8 cellular contexts compared by ENCODE assay signal in genomic region chr9:136848393-136849037, GRCh38. TPM values are rescaled to one million over a fixed set of nuclear protein-coding genes. Genes with fewer than 3 reads are reported as not detected.
DNase-seq lines count a peak whose midpoint lies in the region; ATAC-seq, FAIRE-seq and TF ChIP-seq lines count a peak whose summit lies in the region.

No MANE protein-coding gene starts in this region.

- TF ChIP-seq POLR2A in A549 (IDR thresholded peaks at IDR 0.05; ENCODE audit: low read length) = no peak; the same call in 1 of the 2 replicates
- TF ChIP-seq POLR2A in GM12892 (IDR thresholded peaks at IDR 0.05; ENCODE audit: low read depth, low read length) = no peak

- peak; percentile 21 to 24 for ATAC-seq in A549
- peak; percentile 6 to 7 for ATAC-seq in activated T-cell treated with anti-CD3 and anti-CD28 coated beads, Interleukin-2, amount 50 U/mL, for 4 hours

- H3K4me1 Mint-ChIP-seq in activated T-cell treated with anti-CD3 and anti-CD28 coated beads, Interleukin-2, amount 50 U/mL, for 4 hours (ENCODE audit: low read depth) = peaks cover 19% of the 10 kb centered on the region

- H3K27me3 Mint-ChIP-seq in activated T-cell treated with anti-CD3 and anti-CD28 coated beads, Interleukin-2, amount 50 U/mL, for 4 hours (ENCODE audit: low read depth) = peaks cover 16% of the 10 kb centered on the region

- DNase-seq in A549 (ENCODE audit: low read depth in 1 of 2, low spot score in 1 of 2) (peak; percentile 56 to 64), GM12892 (ENCODE audit: insufficient read length) (peak; percentile 48), NCI-H1105 treated with DMSO at 0.1 percent for 48 hours (lab: John Stamatoyannopoulos, UW) (peak; percentile 51), foreskin fibroblast (peak; percentile 24 to 77), kidney glomerular epithelial cell (lab: John Stamatoyannopoulos, UW) (no peak), midbrain (lab: John Stamatoyannopoulos, UW) (no peak)
- DNase-seq in activated T-cell treated with anti-CD3 and anti-CD28 coated beads, Interleukin-2, amount 50 U/mL, for 4 hours = no peak

- H3K9me3 ChIP-seq in A549 (no peaks in the 10 kb centered on the region), parathyroid adenoma (ENCODE audit: control insufficient read depth, low read length) (no peaks in the 10 kb centered on the region)

- POLR2A ChIA-PET in A549 (lab: Yijun Ruan, JAX) = interaction anchor here (1.0 to 1.8 kb wide), 8 partner anchors 34 to 187 kb away, joined by 3 to 11 read pairs (median 4); partner anchors contain the start of genes CLIC3, TMEM141 and TRAF2

- H3K4me3 Mint-ChIP-seq in activated T-cell treated with anti-CD3 and anti-CD28 coated beads, Interleukin-2, amount 50 U/mL, for 4 hours = peak overlapping the region; percentile 91

- no peaks in the 10 kb centered on the region for H3K9me3 Mint-ChIP-seq in activated T-cell treated with anti-CD3 and anti-CD28 coated beads, Interleukin-2, amount 50 U/mL, for 4 hours

- H3K27ac ChIP-seq in A549 (peak overlapping the region; percentile 96 to 97), parathyroid adenoma (peak overlapping the region; percentile 73)

- FAIRE-seq in A549 (lab: Jason Lieb, UNC) (no peak), GM12892 (lab: Jason Lieb, UNC) (no peak)

- peak overlapping the region; percentile 80 for H3K4me2 ChIP-seq in A549
- peak overlapping the region; percentile 93 for H3K4me2 ChIP-seq in parathyroid adenoma (ENCODE audit: low read length)

- H3K36me3 ChIP-seq in parathyroid adenoma (ENCODE audit: control insufficient read depth, insufficient read depth, low read length) = no peaks in the 10 kb centered on the region

- no peak overlapping the region for H3K9ac ChIP-seq in parathyroid adenoma

- H2AFZ ChIP-seq in parathyroid adenoma = peak overlapping the region; percentile 38

- H3K4me3 ChIP-seq in A549 (peak overlapping the region; percentile 87), foreskin fibroblast (ENCODE audit: low read depth in 1 of 2, low read length in 2 of 2) (peak overlapping the region; percentile 65 to 94), parathyroid adenoma (ENCODE audit: low read depth, low read length) (peak overlapping the region; percentile 96)

- no peaks in the 10 kb centered on the region for H3K27me3 ChIP-seq in parathyroid adenoma (ENCODE audit: control insufficient read depth, insufficient read depth, low read length)

- H3K4me1 ChIP-seq in A549 = peaks cover 23% of the 10 kb centered on the region
- H3K4me1 ChIP-seq in parathyroid adenoma = peaks cover 5% of the 10 kb centered on the region

- 0% methylated on average over 17 of the region's 53 CpGs for WGBS in A549 (ENCODE audit: missing lambda C conversion rate)

- H3K36me3 Mint-ChIP-seq in activated T-cell treated with anti-CD3 and anti-CD28 coated beads, Interleukin-2, amount 50 U/mL, for 4 hours (ENCODE audit: insufficient read depth) = no peaks in the 10 kb centered on the region

- CTCF ChIA-PET in A549 (lab: Yijun Ruan, JAX) = interaction anchor here (1.1 to 2.3 kb wide), 7 partner anchors 8 to 187 kb away, joined by 3 to 7 read pairs (median 4); no protein-coding TSS in a partner anchor

- H3K79me2 ChIP-seq in parathyroid adenoma = no peaks in the 10 kb centered on the region

- no peak for TF ChIP-seq RAD21 in A549 (conservative IDR thresholded peaks at IDR 0.05 in 1 of 2, IDR thresholded peaks at IDR 0.05 in 1 of 2)

- TF ChIP-seq EP300 in A549 (IDR thresholded peaks at IDR 0.05) = no peak

- TF ChIP-seq CTCF in A549 (IDR thresholded peaks at IDR 0.05) (no peak), foreskin fibroblast (IDR thresholded peaks at IDR 0.05; ENCODE audit: low read depth, low read length) (no peak), parathyroid adenoma (IDR thresholded peaks at IDR 0.05) (no peak)

TF ChIP-seq in A549, 52 proteins besides CTCF, POLR2A, EP300 and RAD21:
- TF ChIP-seq BCL3 (IDR thresholded peaks at IDR 0.05) = peak; percentile 3; the same call in 1 of the 3 replicates
- no peak for TF ChIP-seq ZFP36 (IDR thresholded peaks at IDR 0.05; ENCODE audit: borderline replicate concordance, partially characterized antibody)
TF ChIP-seq in A549: peak in this region for 1.

RNA-seq across cellular contexts. Expression of gene PHPT1, which starts 0.7 kb away (rescaled TPM):
- polyA plus RNA-seq in A549 (2011; rRNA removed) = 104 and 123 TPM in 2 replicates
- polyA plus RNA-seq in A549 (2012; cell fraction: cytosol; rRNA removed) = 510 and 515 TPM in 2 replicates
- polyA plus RNA-seq in A549 (2012; cell fraction: nucleus; rRNA removed) = 329 and 453 TPM in 2 replicates
- 234 to 261 TPM (median 239 TPM) in 3 replicates for polyA plus RNA-seq in A549 (2017; fragmentation: RNase III; extraction: RNeasy Plus Mini Kit Qiagen cat#74134 plus additional on column Dnase treatment)
- 34.7 and 36.2 TPM in 2 replicates for polyA minus RNA-seq in A549 (2011; rRNA and poly(A)+ RNA removed)
- 113 TPM for polyA plus RNA-seq in GM12892 (2012; ENCODE audit: missing spikeins)
- 100 to 1,000 TPM; 112 to 120 (median 119) TPM for total RNA-seq in activated T-cell treated with anti-CD3 and anti-CD28 coated beads, Interleukin-2, amount 50 U/mL, for 4 hours

RNA-seq across cellular contexts. Expression of gene MAMDC4, which starts 3.6 kb away (rescaled TPM):
- polyA plus RNA-seq in A549 (2011; rRNA removed) (1.3 and 1.5 TPM in 2 replicates), A549 (2017; fragmentation: RNase III; extraction: RNeasy Plus Mini Kit Qiagen cat#74134 plus additional on column Dnase treatment) (7.3 to 9.1 TPM (median 7.6 TPM) in 3 replicates)
- polyA plus RNA-seq in A549 (2012; cell fraction: cytosol; rRNA removed) = 4.3 and 6.0 TPM in 2 replicates
- 61.0 and 92.6 TPM in 2 replicates for polyA plus RNA-seq in A549 (2012; cell fraction: nucleus; rRNA removed)
- 0.50 and 0.68 TPM in 2 replicates for polyA minus RNA-seq in A549 (2011; rRNA and poly(A)+ RNA removed)
- polyA plus RNA-seq in GM12892 (2012; ENCODE audit: missing spikeins) = 2.3 TPM
- total RNA-seq in activated T-cell treated with anti-CD3 and anti-CD28 coated beads, Interleukin-2, amount 50 U/mL, for 4 hours = 10 to 100 TPM; 10.7 to 13.9 (median 11.0) TPM

RNA-seq across cellular contexts. Expression of gene AJM1, which starts 6.2 kb away (rescaled TPM):
- polyA plus RNA-seq in A549 (2011; rRNA removed) (0.75 and 0.76 TPM in 2 replicates), A549 (2017; fragmentation: RNase III; extraction: RNeasy Plus Mini Kit Qiagen cat#74134 plus additional on column Dnase treatment) (3.0 to 3.6 TPM (median 3.2 TPM) in 3 replicates)
- 1.8 and 2.4 TPM in 2 replicates for polyA plus RNA-seq in A549 (2012; cell fraction: cytosol; rRNA removed)
- 7.0 and 10.6 TPM in 2 replicates for polyA plus RNA-seq in A549 (2012; cell fraction: nucleus; rRNA removed)
- 0.37 and 0.44 TPM in 2 replicates for polyA minus RNA-seq in A549 (2011; rRNA and poly(A)+ RNA removed)
- polyA plus RNA-seq in GM12892 (2012; ENCODE audit: missing spikeins) = 0.87 TPM
- total RNA-seq in activated T-cell treated with anti-CD3 and anti-CD28 coated beads, Interleukin-2, amount 50 U/mL, for 4 hours = 1 to 10 TPM; 1.5 to 2.2 (median 1.7) TPM

RNA-seq across cellular contexts. Expression of gene EDF1, which starts 17.6 kb away (rescaled TPM):
- polyA plus RNA-seq in A549 (2011; rRNA removed) (284 and 464 TPM in 2 replicates), A549 (2017; fragmentation: RNase III; extraction: RNeasy Plus Mini Kit Qiagen cat#74134 plus additional on column Dnase treatment) (472 to 560 TPM (median 477 TPM) in 3 replicates)
- polyA plus RNA-seq in A549 (2012; cell fraction: cytosol; rRNA removed) = 581 and 858 TPM in 2 replicates
- polyA plus RNA-seq in A549 (2012; cell fraction: nucleus; rRNA removed) = 426 and 433 TPM in 2 replicates
- 105 and 129 TPM in 2 replicates for polyA minus RNA-seq in A549 (2011; rRNA and poly(A)+ RNA removed)
- 382 TPM for polyA plus RNA-seq in GM12892 (2012; ENCODE audit: missing spikeins)
- total RNA-seq in activated T-cell treated with anti-CD3 and anti-CD28 coated beads, Interleukin-2, amount 50 U/mL, for 4 hours = 100 to 1,000 TPM; 330 to 366 (median 351) TPM

RNA-seq across cellular contexts. Expression of gene TRAF2, which starts 37.8 kb away (rescaled TPM):
- polyA plus RNA-seq in A549 (2011; rRNA removed) = 23.8 and 24.5 TPM in 2 replicates
- 76.3 and 84.0 TPM in 2 replicates for polyA plus RNA-seq in A549 (2012; cell fraction: cytosol; rRNA removed)
- 180 and 185 TPM in 2 replicates for polyA plus RNA-seq in A549 (2012; cell fraction: nucleus; rRNA removed)
- polyA plus RNA-seq in A549 (2017; fragmentation: RNase III; extraction: RNeasy Plus Mini Kit Qiagen cat#74134 plus additional on column Dnase treatment) = 36.4 to 49.4 TPM (median 39.5 TPM) in 3 replicates
- polyA minus RNA-seq in A549 (2011; rRNA and poly(A)+ RNA removed) = 32.0 and 36.0 TPM in 2 replicates
- polyA plus RNA-seq in GM12892 (2012; ENCODE audit: missing spikeins) = 14.3 TPM
- 10 to 100 TPM; 64.3 to 73.4 (median 68.8) TPM for total RNA-seq in activated T-cell treated with anti-CD3 and anti-CD28 coated beads, Interleukin-2, amount 50 U/mL, for 4 hours

Comparison
In these comparisons a context has a peak if more than half of its experiments do, and no peak if none do; other contexts are left out.
1. DNase-seq: peak in A549 (2 of 2), GM12892 (single experiment), NCI-H1105 treated with DMSO at 0.1 percent for 48 hours (single experiment) and foreskin fibroblast (2 of 2); none in activated T-cell treated with anti-CD3 and anti-CD28 coated beads, Interleukin-2, amount 50 U/mL, for 4 hours (single experiment), kidney glomerular epithelial cell (single experiment) and midbrain (single experiment).
2. Peak in every context shown above with its lines, with median percentiles within 50 percentile points of each other: H3K4me3 ChIP-seq.